ENCODE assay signal across 1 cellular context in the genomic region with DNA sequence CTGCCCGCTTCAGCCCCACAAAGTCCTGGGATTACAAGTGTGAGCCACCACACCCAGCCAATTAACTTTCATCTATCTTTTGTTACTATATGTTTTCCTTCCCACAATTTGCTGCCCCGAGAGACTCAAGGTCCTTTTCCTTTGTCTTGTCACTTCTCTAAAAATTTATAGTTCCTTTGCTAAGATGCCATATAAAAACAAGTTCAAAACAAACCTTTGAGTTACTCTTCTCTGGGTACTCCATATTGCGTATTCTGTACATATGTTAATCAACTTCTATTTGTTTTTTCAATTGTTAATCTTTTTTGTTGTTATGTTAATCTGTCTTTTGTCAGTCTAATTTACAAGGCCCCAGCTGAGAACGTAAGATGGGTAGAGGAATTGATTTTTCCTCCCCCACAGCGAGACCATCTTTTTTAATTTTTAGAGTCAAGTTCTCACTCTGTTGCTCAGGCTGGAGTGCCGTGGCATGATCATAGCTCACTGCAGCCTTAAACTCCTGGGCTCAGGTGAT.
TF ChIP-seq lines count a peak whose summit lies in the region.

No MANE protein-coding gene starts in this region.

TF ChIP-seq in H1, 55 proteins besides CTCF, POLR2A, EP300 and RAD21:
- TF ChIP-seq SP1 (IDR thresholded peaks at IDR 0.05; ENCODE audit: low read depth, low read length) (0 out of 2 replicates have a peak, but pooled peaks have one; percentile 11), POU5F1 (IDR thresholded peaks at IDR 0.05; ENCODE audit: low read depth, low read length) (peak; percentile 76), TBP (IDR thresholded peaks at IDR 0.05; ENCODE audit: low read depth, low read length) (no peak)
